Comparison of ENCODE assay signal across 11 cellular contexts in the genomic region with DNA sequence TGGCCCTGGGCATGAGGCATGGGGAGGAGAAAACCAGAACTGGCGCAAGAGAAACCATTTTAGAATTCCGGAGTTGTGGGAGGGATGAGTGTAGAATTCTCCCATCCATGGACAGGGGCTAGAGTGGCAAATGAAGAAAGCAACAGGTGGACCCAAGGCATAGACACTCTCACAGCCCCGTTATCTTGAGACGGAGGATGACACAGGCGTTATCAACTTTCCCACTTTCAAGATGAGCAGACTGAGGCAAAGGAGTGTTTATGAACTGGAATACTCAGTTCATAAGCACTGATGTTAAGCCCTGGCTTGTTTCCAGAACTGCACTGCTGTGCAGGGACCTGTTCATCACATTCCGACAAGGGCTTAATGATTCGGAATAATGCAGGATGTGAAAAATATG. TPM values are rescaled to one million over a fixed set of nuclear protein-coding genes. Genes with fewer than 3 reads are reported as not detected.
A peak's percentile ranks its signal among the peaks of the same experiment; 100 is the strongest.
DNase-seq lines count a peak whose midpoint lies in the region; ATAC-seq and TF ChIP-seq lines count a peak whose summit lies in the region.
"Had no signal": no experiment of that assay in that cellular context is flagged by ENCODE, and none has a peak within 500 bp of the region (broad histone marks: within the 10 kb centered on the region; RNA-seq: fewer than 3 reads in every experiment).

No MANE protein-coding gene starts in this region.

- H3K4me1 ChIP-seq in OCI-LY3 (ENCODE audit: low read length) (peaks cover 35% of the 10 kb centered on the region), psoas muscle (peaks cover 24% of the 10 kb centered on the region)

- H3K27me3 ChIP-seq in OCI-LY3 (ENCODE audit: low read depth, low read length): no peaks in the 10 kb centered on the region
- no peaks in the 10 kb centered on the region for H3K27me3 ChIP-seq in psoas muscle (ENCODE audit: insufficient read depth in 3 of 3, low read length in 2 of 3)
- H3K27me3 ChIP-seq: vagina had no signal

- H3K4me3 ChIP-seq in OCI-LY3 (ENCODE audit: low read length): no peak overlapping the region
- no peak overlapping the region for H3K4me3 ChIP-seq in psoas muscle

- no peak overlapping the region for H2AFZ ChIP-seq in OCI-LY3 (ENCODE audit: low read depth, low read length)

- no peak overlapping the region for H3K27ac ChIP-seq in OCI-LY3 (ENCODE audit: low read length)
- H3K27ac ChIP-seq in psoas muscle: peak overlapping the region; percentile 100

- H3K9ac ChIP-seq in OCI-LY3 (ENCODE audit: low read length): no peak overlapping the region

- peak overlapping the region; percentile 92 for H3K27ac Mint-ChIP-seq in activated T-cell treated with anti-CD3 and anti-CD28 coated beads, Interleukin-2, amount 50 U/mL, for 24 hours
- peak overlapping the region; percentile 90 to 93 for H3K27ac Mint-ChIP-seq in effector memory CD8-positive, alpha-beta T cell

- no peak for DNase-seq in activated T-cell treated with anti-CD3 and anti-CD28 coated beads, Interleukin-2, amount 50 U/mL, for 24 hours
- DNase-seq in activated T-cell treated with anti-CD3 and anti-CD28 coated beads, Interleukin-2, amount 50 U/mL, for 1 hour: no peak
- no peak for DNase-seq in effector memory CD8-positive, alpha-beta T cell
- DNase-seq in psoas muscle: no peak
- no peak for DNase-seq in AML-193 (lab: John Stamatoyannopoulos, UW)
- DNase-seq in NCI-H774 (lab: John Stamatoyannopoulos, UW): no peak
- DNase-seq: mucosa of descending colon, NCI-H1436 treated with DMSO at 0.1 percent for 48 hours had no signal

- H3K36me3 ChIP-seq in OCI-LY3 (replicated peaks; ENCODE audit: low read depth, low read length) (peaks cover 34% of the 10 kb centered on the region), psoas muscle (ENCODE audit: insufficient read depth in 1 of 2, low read depth in 1 of 2) (peaks cover 3 to 16% of the 10 kb centered on the region in 2 donors)

- no peaks in the 10 kb centered on the region for H3K27me3 Mint-ChIP-seq in activated T-cell treated with anti-CD3 and anti-CD28 coated beads, Interleukin-2, amount 50 U/mL, for 24 hours
- H3K27me3 Mint-ChIP-seq in effector memory CD8-positive, alpha-beta T cell: no peaks in the 10 kb centered on the region

- H3K4me1 Mint-ChIP-seq in activated T-cell treated with anti-CD3 and anti-CD28 coated beads, Interleukin-2, amount 50 U/mL, for 24 hours (ENCODE audit: low read depth): peaks cover 46% of the 10 kb centered on the region
- peaks cover 28 to 31% of the 10 kb centered on the region in 2 donors for H3K4me1 Mint-ChIP-seq in effector memory CD8-positive, alpha-beta T cell (ENCODE audit: low read depth in 2 of 2)

- WGBS in psoas muscle, 3 donors: 63 to 76% (median 69%) methylated on average over 7 of the region's 7 CpGs

- H3K9me3 Mint-ChIP-seq in activated T-cell treated with anti-CD3 and anti-CD28 coated beads, Interleukin-2, amount 50 U/mL, for 24 hours: no peaks in the 10 kb centered on the region
- H3K9me3 Mint-ChIP-seq in effector memory CD8-positive, alpha-beta T cell: no peaks in the 10 kb centered on the region

- peaks cover 15% of the 10 kb centered on the region for H4K20me1 ChIP-seq in OCI-LY3 (ENCODE audit: insufficient read depth, low read length)

- H3K79me2 ChIP-seq in OCI-LY3 (ENCODE audit: low read length): peaks cover 44% of the 10 kb centered on the region

- peak overlapping the region; percentile 77 for H3K4me3 Mint-ChIP-seq in activated T-cell treated with anti-CD3 and anti-CD28 coated beads, Interleukin-2, amount 50 U/mL, for 24 hours
- peak overlapping the region; percentile 79 to 85 for H3K4me3 Mint-ChIP-seq in effector memory CD8-positive, alpha-beta T cell

- H3K9me3 ChIP-seq in OCI-LY3 (ENCODE audit: insufficient read depth, low read length) (no peaks in the 10 kb centered on the region), psoas muscle (no peaks in the 10 kb centered on the region)
- H3K9me3 ChIP-seq: mucosa of descending colon, vagina had no signal

- intact Hi-C loops in psoas muscle (cut with DNase I): loop anchor here in 1 of 2 donors (10.0 kb wide), 2 partner anchors 169 to 201 kb away; a partner anchor contains a TSS

- H3K4me2 ChIP-seq in OCI-LY3 (ENCODE audit: low read length): peak overlapping the region; percentile 85

- TF ChIP-seq CTCF in OCI-LY3 (IDR thresholded peaks at IDR 0.05; ENCODE audit: low read depth, low read length) (no peak), psoas muscle (IDR thresholded peaks at IDR 0.05) (no peak)

- H3K36me3 Mint-ChIP-seq in activated T-cell treated with anti-CD3 and anti-CD28 coated beads, Interleukin-2, amount 50 U/mL, for 24 hours (ENCODE audit: low read depth): peaks cover 35% of the 10 kb centered on the region
- peaks cover 44% of the 10 kb centered on the region for H3K36me3 Mint-ChIP-seq in effector memory CD8-positive, alpha-beta T cell (ENCODE audit: insufficient read depth)

- ATAC-seq in effector memory CD8-positive, alpha-beta T cell (replicated peaks): no peak
- ATAC-seq in psoas muscle (no peak), HG02852 (IDR thresholded peaks at IDR 0.05; ENCODE audit: unreplicated experiment) (no peak)

RNA-seq across cellular contexts. Expression of a gene that starts 1.1 kb away (rescaled TPM):
- total RNA-seq in psoas muscle: 100 to 1,000 TPM; 141 to 201 (median 159) TPM
- 100 to 1,000 TPM; 228 to 285 (median 231) TPM for polyA plus RNA-seq in psoas muscle

RNA-seq across cellular contexts. Expression of a gene that starts 27.0 kb away (rescaled TPM):
- 10 to 100 TPM; 48.1 to 72.4 (median 64.9) TPM for total RNA-seq in psoas muscle
- polyA plus RNA-seq in psoas muscle: 100 to 1,000 TPM in 2 of 3 donors, 10 to 100 TPM in 1; 84.8 to 166 (median 108) TPM
